Comparison of ENCODE assay signal across 22 cellular contexts in the genomic region with DNA sequence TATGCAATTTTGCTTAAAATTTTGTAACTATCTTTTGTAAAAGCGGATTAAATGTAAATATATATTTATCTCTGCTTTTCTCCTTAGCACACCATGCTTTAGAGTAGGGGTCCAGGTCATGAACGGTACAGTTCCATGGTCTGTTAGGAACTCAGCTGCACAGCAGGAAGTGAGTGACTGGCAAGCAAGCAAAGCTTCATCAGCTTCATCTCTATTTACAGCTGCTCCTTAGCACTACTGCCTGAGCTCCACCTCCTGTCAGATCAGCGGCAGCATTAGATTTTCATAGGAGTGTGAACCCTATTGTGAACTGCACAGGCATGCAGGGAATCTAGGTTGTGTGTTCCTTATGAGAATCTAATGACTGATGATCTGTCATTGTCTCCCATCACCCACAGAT.
"Had no signal": no experiment of that assay in that cellular context is flagged by ENCODE, and none has a peak within 500 bp of the region (broad histone marks: within the 10 kb centered on the region; RNA-seq: fewer than 3 reads in every experiment).

No MANE protein-coding gene starts in this region.

- H3K27me3 Mint-ChIP-seq: activated CD4-positive, alpha-beta memory T cell treated with anti-CD3 and anti-CD28 coated beads, Interleukin-2, amount 10 ng/mL, durations not matched to agents 7 days and 5 days; activated naive CD8-positive, alpha-beta T cell treated with anti-CD3 and anti-CD28 coated beads, Interleukin-2, amount 10 ng/mL, durations not matched to agents 7 days and 5 days had no signal

- H3K36me3 Mint-ChIP-seq: activated naive CD8-positive, alpha-beta T cell treated with anti-CD3 and anti-CD28 coated beads, Interleukin-2, amount 10 ng/mL, durations not matched to agents 7 days and 5 days had no signal

- ATAC-seq: activated CD4-positive, alpha-beta T cell treated with anti-CD3 and anti-CD28 coated beads for 36 hours; Panc1; Right ventricle myocardium inferior had no signal

- H3K9me3 Mint-ChIP-seq: activated CD4-positive, alpha-beta memory T cell treated with anti-CD3 and anti-CD28 coated beads, Interleukin-2, amount 10 ng/mL, durations not matched to agents 7 days and 5 days had no signal

- H3K4me1 Mint-ChIP-seq: activated CD4-positive, alpha-beta memory T cell treated with anti-CD3 and anti-CD28 coated beads, Interleukin-2, amount 10 ng/mL, durations not matched to agents 7 days and 5 days; activated CD4-positive, alpha-beta T cell treated with anti-CD3 and anti-CD28 coated beads for 36 hours; activated naive CD8-positive, alpha-beta T cell treated with anti-CD3 and anti-CD28 coated beads, Interleukin-2, amount 10 ng/mL, durations not matched to agents 7 days and 5 days had no signal

- H3K27ac Mint-ChIP-seq: activated CD4-positive, alpha-beta memory T cell treated with anti-CD3 and anti-CD28 coated beads, Interleukin-2, amount 10 ng/mL, durations not matched to agents 7 days and 5 days; activated CD4-positive, alpha-beta T cell treated with anti-CD3 and anti-CD28 coated beads for 36 hours; activated naive CD8-positive, alpha-beta T cell treated with anti-CD3 and anti-CD28 coated beads, Interleukin-2, amount 10 ng/mL, durations not matched to agents 7 days and 5 days had no signal

- H3K4me3 Mint-ChIP-seq: activated CD4-positive, alpha-beta memory T cell treated with anti-CD3 and anti-CD28 coated beads, Interleukin-2, amount 10 ng/mL, durations not matched to agents 7 days and 5 days; activated CD4-positive, alpha-beta T cell treated with anti-CD3 and anti-CD28 coated beads for 36 hours; activated naive CD8-positive, alpha-beta T cell treated with anti-CD3 and anti-CD28 coated beads, Interleukin-2, amount 10 ng/mL, durations not matched to agents 7 days and 5 days had no signal

- DNase-seq: activated CD4-positive, alpha-beta memory T cell treated with anti-CD3 and anti-CD28 coated beads, Interleukin-2, amount 10 ng/mL, durations not matched to agents 7 days and 5 days; activated CD4-positive, alpha-beta T cell treated with anti-CD3 and anti-CD28 coated beads for 36 hours; activated CD4-positive, alpha-beta T cell treated with anti-CD3 and anti-CD28 coated beads, Interleukin-2, amount 50 U/mL, for 1 hour; activated naive CD4-positive, alpha-beta T cell treated with anti-CD3 and anti-CD28 coated beads, Interleukin-2, amount 50 U/mL, for 16 hours; activated naive CD8-positive, alpha-beta T cell treated with anti-CD3 and anti-CD28 coated beads, Interleukin-2, amount 10 ng/mL, durations not matched to agents 7 days and 5 days; activated T-cell treated with anti-CD3 and anti-CD28 coated beads, Interleukin-2, amount 50 U/mL, for 1 hour; adrenal gland; anterior cingulate cortex; cerebellar nuclear complex; MM.1S; NCI-H1105 treated with DMSO at 0.1 percent for 48 hours; NCI-H1436 treated with DMSO at 0.1 percent for 48 hours; NCI-H187; NCI-H2081; NCI-H2171; NCI-H2227 treated with DMSO at 0.1 percent for 48 hours; NCI-H446 treated with DMSO at 0.1 percent for 48 hours; NCI-H526 treated with DMSO at 0.1 percent for 48 hours; RPMI8226; T-helper 1 cell had no signal
